25 cellular contexts compared by ENCODE assay signal in genomic region chr14:74377976-74378690, GRCh38. TPM values are rescaled to one million over a fixed set of nuclear protein-coding genes. Genes with fewer than 3 reads are reported as not detected.
DNase-seq lines count a peak whose midpoint lies in the region; ATAC-seq, FAIRE-seq and TF ChIP-seq lines count a peak whose summit lies in the region.
"Had no signal": no experiment of that assay in that cellular context is flagged by ENCODE, and none has a peak within 500 bp of the region (broad histone marks: within the 10 kb centered on the region; RNA-seq: fewer than 3 reads in every experiment).

No MANE protein-coding gene starts in this region.

- H3K4me3 ChIP-seq in kidney (ENCODE audit: low read length in 2 of 2) = no peak overlapping the region
- H3K4me3 ChIP-seq in neuronal stem cell (ENCODE audit: low read length in 2 of 2) = peak overlapping the region in 1 of 2 donors; percentile 29
- H3K4me3 ChIP-seq in testis = peak overlapping the region; percentile 12 to 15
- H3K4me3 ChIP-seq: A549; BLaER1 treated with 17β-estradiol and CSF1 and Interleukin-3, amounts not matched to agents 10 nM and 100 nM; GM12878; GM23248 had no signal

- no peaks in the 10 kb centered on the region for H3K36me3 ChIP-seq in kidney (ENCODE audit: control insufficient read depth in 1 of 2, insufficient read depth in 2 of 2, low read length in 2 of 2)
- H3K36me3 ChIP-seq in neuronal stem cell (replicated peaks in 1 of 2; ENCODE audit: control insufficient read depth in 2 of 2, insufficient read depth in 2 of 2, low read length in 2 of 2) = no peaks in the 10 kb centered on the region
- H3K36me3 ChIP-seq in testis (ENCODE audit: low read depth, missing control alignments) = no peaks in the 10 kb centered on the region
- H3K36me3 ChIP-seq: BE2C; BLaER1 treated with 17β-estradiol and CSF1 and Interleukin-3, amounts not matched to agents 10 nM and 100 nM had no signal

- no CpG with 5 or more reads among the region's 38 CpGs for WGBS in neuronal stem cell (ENCODE audit: extremely low coverage in 2 of 2, insufficient read length in 2 of 2, insufficient replicate concordance in 1 of 2), 2 donors
- 60 to 75% methylated on average over 23 to 38 of the region's 38 CpGs for WGBS in testis, 2 donors

- no peak overlapping the region for H3K4ac ChIP-seq in neuronal stem cell (ENCODE audit: low read length)

- no peak overlapping the region for H2BK120ac ChIP-seq in neuronal stem cell (ENCODE audit: low read depth, low read length)

- H3K4me1 ChIP-seq in kidney (ENCODE audit: control insufficient read depth in 1 of 2, insufficient read depth in 1 of 2, low read depth in 1 of 2, low read length in 2 of 2) (peaks cover 0 to 4% of the 10 kb centered on the region in 2 donors), neuronal stem cell (ENCODE audit: control insufficient read depth in 2 of 2, insufficient read depth in 1 of 2, low read depth in 1 of 2, low read length in 2 of 2) (peaks cover 0 to 2% of the 10 kb centered on the region in 2 donors), testis (no peaks in the 10 kb centered on the region)
- H3K4me1 ChIP-seq: A549; BE2C; BLaER1 treated with 17β-estradiol and CSF1 and Interleukin-3, amounts not matched to agents 10 nM and 100 nM had no signal

- H3K4me2 ChIP-seq in neuronal stem cell (ENCODE audit: insufficient read depth, low read length, poor library complexity, severe bottlenecking) = no peak overlapping the region
- H3K4me2 ChIP-seq: A549; BLaER1 treated with 17β-estradiol and CSF1 and Interleukin-3, amounts not matched to agents 10 nM and 100 nM had no signal

- no peaks in the 10 kb centered on the region for H3K79me1 ChIP-seq in neuronal stem cell (ENCODE audit: low read depth, low read length)

- peak; percentile 58 for DNase-seq in kidney
- DNase-seq in neuronal stem cell (ENCODE audit: low spot score) = no peak
- DNase-seq in testis = no peak
- no peak for DNase-seq in iPS-NIHi11 (ENCODE audit: low spot score)
- DNase-seq: 8988T; ACHN; AML-193; BE2C; CD4-positive, alpha-beta T cell; CD8-positive, alpha-beta memory T cell; DMS 273 treated with DMSO at 0.1 percent for 48 hours; DMS79; EL; GDM1; GM23248; H7; HCEC 1CT had no signal

- H3K9ac ChIP-seq in kidney (ENCODE audit: low read length in 2 of 2) (no peak overlapping the region), neuronal stem cell (ENCODE audit: low read depth, low read length, poor library complexity) (no peak overlapping the region)
- H3K9ac ChIP-seq: BLaER1 treated with 17β-estradiol and CSF1 and Interleukin-3, amounts not matched to agents 10 nM and 100 nM; GM23248 had no signal

- no peak overlapping the region for H3K23ac ChIP-seq in neuronal stem cell (ENCODE audit: low read depth, low read length, poor library complexity)

- no peak overlapping the region for H2BK15ac ChIP-seq in neuronal stem cell (ENCODE audit: low read length)

- no peak overlapping the region for H3K18ac ChIP-seq in neuronal stem cell (ENCODE audit: low read length)

- no peaks in the 10 kb centered on the region for H3K9me3 ChIP-seq in kidney (ENCODE audit: control insufficient read depth in 1 of 2, low read length in 2 of 2)
- H3K9me3 ChIP-seq in neuronal stem cell (replicated peaks in 1 of 2; ENCODE audit: control insufficient read depth in 2 of 2, insufficient read depth in 1 of 2, low read depth in 1 of 2, low read length in 2 of 2) = no peaks in the 10 kb centered on the region
- H3K9me3 ChIP-seq in testis = no peaks in the 10 kb centered on the region
- H3K9me3 ChIP-seq: A549; BE2C; BLaER1 treated with 17β-estradiol and CSF1 and Interleukin-3, amounts not matched to agents 10 nM and 100 nM had no signal

- H2BK5ac ChIP-seq in neuronal stem cell (ENCODE audit: low read length) = peak overlapping the region; percentile 13

- H3K27ac ChIP-seq in kidney (ENCODE audit: low read depth in 2 of 2, low read length in 2 of 2) (no peak overlapping the region), neuronal stem cell (replicated peaks; ENCODE audit: low read length) (no peak overlapping the region), testis (no peak overlapping the region)
- H3K27ac ChIP-seq: A549; BLaER1 treated with 17β-estradiol and CSF1 and Interleukin-3, amounts not matched to agents 10 nM and 100 nM; GM23248 had no signal

- H2BK12ac ChIP-seq in neuronal stem cell (ENCODE audit: low read length) = peak overlapping the region; percentile 30

- H4K91ac ChIP-seq in neuronal stem cell (ENCODE audit: low read depth, low read length, poor library complexity) = no peak overlapping the region

- H4K8ac ChIP-seq in neuronal stem cell (ENCODE audit: low read depth, low read length) = no peak overlapping the region

- TF ChIP-seq CTCF in kidney (IDR thresholded peaks at IDR 0.05; ENCODE audit: borderline replicate concordance, extremely low read depth, insufficient read depth) = no peak
- no peak for TF ChIP-seq CTCF in testis (IDR thresholded peaks at IDR 0.05)

- H2AFZ ChIP-seq in neuronal stem cell (ENCODE audit: low read length) = no peak overlapping the region
- H2AFZ ChIP-seq: GM23248 had no signal

- H3K27me3 ChIP-seq in neuronal stem cell (ENCODE audit: control insufficient read depth in 3 of 3, insufficient read depth in 3 of 3, low read depth in 1 of 3, low read length in 3 of 3) (peaks cover 0 to 3% (median 0%) of the 10 kb centered on the region in 3 experiments), testis (no peaks in the 10 kb centered on the region)
- H3K27me3 ChIP-seq: BLaER1 treated with 17β-estradiol and CSF1 and Interleukin-3, amounts not matched to agents 10 nM and 100 nM had no signal

- peak overlapping the region; percentile 63 for H3K14ac ChIP-seq in neuronal stem cell (ENCODE audit: low read length)

- TF ChIP-seq POLR2A in testis (IDR thresholded peaks at IDR 0.05) = no peak

- ATAC-seq in HG03196 (IDR thresholded peaks at IDR 0.05; ENCODE audit: unreplicated experiment) (no peak), GM21619 (IDR thresholded peaks at IDR 0.05; ENCODE audit: unreplicated experiment) (no peak)
- ATAC-seq: A549, GM12878 had no signal

- intact Hi-C loops in kidney (cut with DNase I) (no loop called here), testis (cut with DNase I; ENCODE audit: low total_unique reads) (no loop called here)

- H2AK5ac ChIP-seq in neuronal stem cell (ENCODE audit: low read depth, low read length) = peak overlapping the region; percentile 90

- FAIRE-seq in kidney (lab: Jason Lieb, UNC) = no peak
- FAIRE-seq: A549, D721Med, GM12878, H1 had no signal

RNA-seq across cellular contexts. Expression of gene VRTN, which starts 29.9 kb away (rescaled TPM):
- total RNA-seq in kidney (not detected), testis (1 to 10 TPM in 1 of 2 donors, under 1 TPM in 1; 0.47 to 1.6 TPM)
- polyA plus RNA-seq in kidney (ENCODE audit: insufficient read depth, low read depth, low replicate concordance) (not detected), testis (ENCODE audit: insufficient read depth, low read depth, low replicate concordance) (3.5 TPM)
- polyA plus RNA-seq in neuronal stem cell (2013, experiment 1 of 2) = 7.8 TPM
- polyA plus RNA-seq in neuronal stem cell (2013, experiment 2 of 2) = 7.5 TPM
- total RNA-seq: CD4-positive, alpha-beta T cell; CD8-positive, alpha-beta memory T cell; GM23248 had no signal
- polyA plus RNA-seq: A549; CD14-positive monocyte; CD8-positive, alpha-beta memory T cell; GM12878; GM23248 had no signal

RNA-seq across cellular contexts. Expression of gene SYNDIG1L, which starts 47.9 kb away (rescaled TPM):
- 0.13 TPM for total RNA-seq in kidney
- polyA plus RNA-seq in kidney (ENCODE audit: insufficient read depth, low read depth, low replicate concordance) = 0.47 TPM
- 1.8 TPM for polyA plus RNA-seq in neuronal stem cell (2013, experiment 1 of 2)
- polyA plus RNA-seq in neuronal stem cell (2013, experiment 2 of 2) = 1.7 TPM
- under 1 TPM; 0.16 to 0.25 TPM for total RNA-seq in testis
- polyA plus RNA-seq in testis (ENCODE audit: insufficient read depth, low read depth, low replicate concordance) = 0.21 TPM
- total RNA-seq: CD4-positive, alpha-beta T cell; CD8-positive, alpha-beta memory T cell; GM12878; GM23248 had no signal
- polyA plus RNA-seq: A549; CD14-positive monocyte; CD8-positive, alpha-beta memory T cell; GM23248 had no signal

Comparison
In these comparisons a context has a peak if more than half of its experiments do, and no peak if none do; other contexts are left out.
1. H3K4me3 ChIP-seq: peak in testis (2 of 2); none in kidney (0 of 2).